12 cellular contexts compared by ENCODE assay signal in the genomic region with DNA sequence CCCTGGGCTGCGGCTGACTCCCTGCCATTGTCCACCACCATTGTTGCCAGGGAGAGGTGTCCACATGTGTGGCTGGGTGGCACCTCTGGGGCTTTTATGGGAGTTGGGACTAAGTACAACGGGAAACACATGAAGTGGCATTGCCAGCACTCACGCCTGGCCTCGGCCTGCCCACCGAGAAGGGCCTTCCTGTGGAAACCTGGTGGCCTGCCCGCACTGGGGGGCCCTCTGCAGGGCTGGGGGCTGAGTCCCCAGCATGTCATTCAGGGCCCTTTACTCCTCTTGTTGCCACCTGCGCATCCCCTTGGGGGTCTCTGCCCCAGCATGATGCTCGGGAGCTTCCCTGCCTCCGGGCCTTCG. TPM values are rescaled to one million over a fixed set of nuclear protein-coding genes. Genes with fewer than 3 reads are reported as not detected.
A peak's percentile ranks its signal among the peaks of the same experiment; 100 is the strongest.
DNase-seq lines count a peak whose midpoint lies in the region; ATAC-seq lines count a peak whose summit lies in the region.
"Had no signal": no experiment of that assay in that cellular context is flagged by ENCODE, and none has a peak within 500 bp of the region (broad histone marks: within the 10 kb centered on the region; RNA-seq: fewer than 3 reads in every experiment).

No MANE protein-coding gene starts in this region.

- intact Hi-C loops in naive thymus-derived CD4-positive, alpha-beta T cell (cut with micrococcal nuclease): loop anchor here (1.0 to 10.0 kb wide), 9 partner anchors 15 to 463 kb away; partner anchors contain the start of genes RCAN3 (in 1 of the 2), RUNX3 (in 1 of the 2) and SYF2 (in 1 of the 2)

- H3K27ac Mint-ChIP-seq in CD8-positive, alpha-beta memory T cell: peak overlapping the region; percentile 91 to 98 (median 95)
- H3K27ac Mint-ChIP-seq in activated CD4-positive, alpha-beta memory T cell treated with anti-CD3 and anti-CD28 coated beads, Interleukin-2, amount 10 ng/mL, durations not matched to agents 7 days and 5 days: peak overlapping the region; percentile 94
- peak overlapping the region; percentile 75 to 97 (median 95) for H3K27ac Mint-ChIP-seq in naive thymus-derived CD4-positive, alpha-beta T cell

- peaks cover 0 to 33% (median 0%) of the 10 kb centered on the region in 3 donors for H3K36me3 Mint-ChIP-seq in CD8-positive, alpha-beta memory T cell
- peaks cover 47% of the 10 kb centered on the region for H3K36me3 Mint-ChIP-seq in activated CD4-positive, alpha-beta memory T cell treated with anti-CD3 and anti-CD28 coated beads, Interleukin-2, amount 10 ng/mL, durations not matched to agents 7 days and 5 days (ENCODE audit: low read depth)
- H3K36me3 Mint-ChIP-seq in naive thymus-derived CD4-positive, alpha-beta T cell: peaks cover 0 to 30% (median 0%) of the 10 kb centered on the region in 5 donors

- POLR2A ChIA-PET in CD8-positive, alpha-beta memory T cell (lab: Charles Lee): interaction anchor here (0.5 to 4.8 kb wide), 18 partner anchors 9 to 266 kb away, joined by 3 to 38 read pairs (median 8); partner anchors contain the start of genes RUNX3 and SYF2
- POLR2A ChIA-PET in activated CD4-positive, alpha-beta memory T cell treated with anti-CD3 and anti-CD28 coated beads, Interleukin-2, amount 10 ng/mL, durations not matched to agents 7 days and 5 days (lab: Charles Lee): interaction anchor here (0.7 to 6.0 kb wide), 33 partner anchors 9 to 985 kb away, joined by 3 to 137 read pairs (median 7); partner anchors contain the start of genes CLIC4, RUNX3 and SRSF10
- POLR2A ChIA-PET in naive thymus-derived CD4-positive, alpha-beta T cell (lab: Charles Lee): interaction anchor here (0.9 to 3.3 kb wide), 13 partner anchors 8 to 71 kb away, joined by 3 to 22 read pairs (median 6); no protein-coding TSS in a partner anchor

- peak overlapping the region; percentile 60 for H3K27ac ChIP-seq in CD8-positive, alpha-beta memory T cell (ENCODE audit: low read depth, low read length)
- H3K27ac ChIP-seq in naive thymus-derived CD4-positive, alpha-beta T cell (ENCODE audit: low read depth, low read length): peak overlapping the region; percentile 74

- peaks cover 0 to 3% of the 10 kb centered on the region in 2 donors for H3K27me3 Mint-ChIP-seq in CD8-positive, alpha-beta memory T cell
- no peaks in the 10 kb centered on the region for H3K27me3 Mint-ChIP-seq in activated CD4-positive, alpha-beta memory T cell treated with anti-CD3 and anti-CD28 coated beads, Interleukin-2, amount 10 ng/mL, durations not matched to agents 7 days and 5 days
- peaks cover 0 to 3% (median 0%) of the 10 kb centered on the region in 5 donors for H3K27me3 Mint-ChIP-seq in naive thymus-derived CD4-positive, alpha-beta T cell

- peak overlapping the region; percentile 8 to 94 (median 87) for H3K4me3 Mint-ChIP-seq in CD8-positive, alpha-beta memory T cell
- peak overlapping the region; percentile 95 for H3K4me3 Mint-ChIP-seq in activated CD4-positive, alpha-beta memory T cell treated with anti-CD3 and anti-CD28 coated beads, Interleukin-2, amount 10 ng/mL, durations not matched to agents 7 days and 5 days
- peak overlapping the region in 9 of 10 donors; percentile 33 to 85 (median 78) for H3K4me3 Mint-ChIP-seq in naive thymus-derived CD4-positive, alpha-beta T cell

- peak; percentile 1 for ATAC-seq in HG02885 (IDR thresholded peaks at IDR 0.05; ENCODE audit: poor library complexity, unreplicated experiment)
- no peak for ATAC-seq in naive thymus-derived CD4-positive, alpha-beta T cell
- no peak for ATAC-seq in GM18519 (IDR thresholded peaks at IDR 0.05; ENCODE audit: low FRiP score, unreplicated experiment)
- ATAC-seq in HG02981 (IDR thresholded peaks at IDR 0.05; ENCODE audit: unreplicated experiment): no peak

- peaks cover 60% of the 10 kb centered on the region for H3K4me1 ChIP-seq in CD8-positive, alpha-beta memory T cell (ENCODE audit: insufficient read depth, low read length)
- peaks cover 30 to 45% of the 10 kb centered on the region in 2 donors for H3K4me1 ChIP-seq in naive thymus-derived CD4-positive, alpha-beta T cell (ENCODE audit: control insufficient read depth in 2 of 2, insufficient read depth in 2 of 2, low read length in 2 of 2)
- H3K4me1 ChIP-seq: Caco-2 had no signal

- peaks cover 65 to 80% (median 70%) of the 10 kb centered on the region in 3 donors for H3K4me1 Mint-ChIP-seq in CD8-positive, alpha-beta memory T cell
- H3K4me1 Mint-ChIP-seq in activated CD4-positive, alpha-beta memory T cell treated with anti-CD3 and anti-CD28 coated beads, Interleukin-2, amount 10 ng/mL, durations not matched to agents 7 days and 5 days: peaks cover 80% of the 10 kb centered on the region
- H3K4me1 Mint-ChIP-seq in naive thymus-derived CD4-positive, alpha-beta T cell: peaks cover 36 to 85% (median 72%) of the 10 kb centered on the region in 7 donors

- CTCF ChIA-PET in CD8-positive, alpha-beta memory T cell (lab: Charles Lee): interaction anchor here (1.0 to 12.4 kb wide), 19 partner anchors 8 to 183 kb away, joined by 3 to 205 read pairs (median 11); partner anchors contain the start of gene RUNX3
- CTCF ChIA-PET in activated CD4-positive, alpha-beta memory T cell treated with anti-CD3 and anti-CD28 coated beads, Interleukin-2, amount 10 ng/mL, durations not matched to agents 7 days and 5 days (lab: Charles Lee): interaction anchor here (1.1 to 4.6 kb wide), 18 partner anchors 9 to 135 kb away, joined by 3 to 126 read pairs (median 12); partner anchors contain the start of gene RUNX3
- CTCF ChIA-PET in naive thymus-derived CD4-positive, alpha-beta T cell (lab: Charles Lee): interaction anchor here (0.6 to 4.1 kb wide), 5 partner anchors 9 to 71 kb away, joined by 3 to 61 read pairs (median 5); no protein-coding TSS in a partner anchor

- H3K9me3 Mint-ChIP-seq in CD8-positive, alpha-beta memory T cell: peaks cover 0 to 4% (median 2%) of the 10 kb centered on the region in 5 donors
- H3K9me3 Mint-ChIP-seq in activated CD4-positive, alpha-beta memory T cell treated with anti-CD3 and anti-CD28 coated beads, Interleukin-2, amount 10 ng/mL, durations not matched to agents 7 days and 5 days: no peaks in the 10 kb centered on the region
- H3K9me3 Mint-ChIP-seq in naive thymus-derived CD4-positive, alpha-beta T cell: peaks cover 0 to 4% (median 0%) of the 10 kb centered on the region in 11 donors

- no peaks in the 10 kb centered on the region for H3K27me3 ChIP-seq in CD8-positive, alpha-beta memory T cell (ENCODE audit: insufficient read depth, low read length, poor library complexity, severe bottlenecking)
- H3K27me3 ChIP-seq in naive thymus-derived CD4-positive, alpha-beta T cell (ENCODE audit: control insufficient read depth in 2 of 2, insufficient read depth in 2 of 2, low read length in 2 of 2): no peaks in the 10 kb centered on the region

- no peak for DNase-seq in CD8-positive, alpha-beta memory T cell
- DNase-seq in activated CD4-positive, alpha-beta memory T cell treated with anti-CD3 and anti-CD28 coated beads, Interleukin-2, amount 10 ng/mL, durations not matched to agents 7 days and 5 days: no peak
- no peak for DNase-seq in naive thymus-derived CD4-positive, alpha-beta T cell
- DNase-seq in NCI-H2107 (lab: John Stamatoyannopoulos, UW) (no peak), DMS 273 treated with DMSO at 0.1 percent for 48 hours (lab: John Stamatoyannopoulos, UW) (no peak)
- DNase-seq: Caco-2, NCI-H2029 had no signal

- peak overlapping the region; percentile 53 for H3K4me3 ChIP-seq in CD8-positive, alpha-beta memory T cell (ENCODE audit: low read length)
- H3K4me3 ChIP-seq in naive thymus-derived CD4-positive, alpha-beta T cell (ENCODE audit: low read length): peak overlapping the region; percentile 65
- H3K4me3 ChIP-seq: SK-N-MC had no signal

- H3K36me3 ChIP-seq in CD8-positive, alpha-beta memory T cell (ENCODE audit: insufficient read depth, low read length): no peaks in the 10 kb centered on the region
- no peaks in the 10 kb centered on the region for H3K36me3 ChIP-seq in naive thymus-derived CD4-positive, alpha-beta T cell (ENCODE audit: control insufficient read depth in 2 of 3, insufficient read depth in 3 of 3, low read length in 3 of 3)

- H3K9me3 ChIP-seq in CD8-positive, alpha-beta memory T cell (ENCODE audit: low read length): no peaks in the 10 kb centered on the region
- no peaks in the 10 kb centered on the region for H3K9me3 ChIP-seq in naive thymus-derived CD4-positive, alpha-beta T cell (ENCODE audit: control insufficient read depth in 2 of 3, low read length in 3 of 3)
- H3K9me3 ChIP-seq: Caco-2 had no signal

RNA-seq across cellular contexts. Expression of gene RUNX3, which starts 35.5 kb away (rescaled TPM):
- total RNA-seq in CD8-positive, alpha-beta memory T cell: 100 to 1,000 TPM; 218 to 241 TPM
- polyA plus RNA-seq in CD8-positive, alpha-beta memory T cell: 107 TPM
- 100 to 1,000 TPM; 177 to 183 TPM for total RNA-seq in activated CD4-positive, alpha-beta memory T cell treated with anti-CD3 and anti-CD28 coated beads, Interleukin-2, amount 10 ng/mL, durations not matched to agents 7 days and 5 days
- total RNA-seq in naive thymus-derived CD4-positive, alpha-beta T cell: 100 to 1,000 TPM in 2 of 5 experiments, 10 to 100 TPM in 3; 71.4 to 135 (median 96.9) TPM
- 10 to 100 TPM; 14.2 to 25.8 TPM for polyA plus RNA-seq in naive thymus-derived CD4-positive, alpha-beta T cell
- total RNA-seq: fibroblast of villous mesenchyme had no signal
